1 cellular context compared by ENCODE assay signal in genomic region chr16:30457256-30457655, GRCh38.
TF ChIP-seq lines count a peak whose summit lies in the region.

No MANE protein-coding gene starts in this region.

TF ChIP-seq in GM12878, 131 proteins besides CTCF, POLR2A, EP300 and RAD21:
- TF ChIP-seq MEF2B (IDR thresholded peaks at IDR 0.05; ENCODE audit: partially characterized antibody, poor library complexity, severe bottlenecking): no peak
- TF ChIP-seq IKZF1 (conservative IDR thresholded peaks at IDR 0.05): 0 out of 2 replicates have a peak, but pooled peaks have one; percentile 27
- 0 out of 2 replicates have a peak, but pooled peaks have one; percentile 23 for TF ChIP-seq EED (IDR thresholded peaks at IDR 0.05; ENCODE audit: low read depth)
